In the genomic region with DNA sequence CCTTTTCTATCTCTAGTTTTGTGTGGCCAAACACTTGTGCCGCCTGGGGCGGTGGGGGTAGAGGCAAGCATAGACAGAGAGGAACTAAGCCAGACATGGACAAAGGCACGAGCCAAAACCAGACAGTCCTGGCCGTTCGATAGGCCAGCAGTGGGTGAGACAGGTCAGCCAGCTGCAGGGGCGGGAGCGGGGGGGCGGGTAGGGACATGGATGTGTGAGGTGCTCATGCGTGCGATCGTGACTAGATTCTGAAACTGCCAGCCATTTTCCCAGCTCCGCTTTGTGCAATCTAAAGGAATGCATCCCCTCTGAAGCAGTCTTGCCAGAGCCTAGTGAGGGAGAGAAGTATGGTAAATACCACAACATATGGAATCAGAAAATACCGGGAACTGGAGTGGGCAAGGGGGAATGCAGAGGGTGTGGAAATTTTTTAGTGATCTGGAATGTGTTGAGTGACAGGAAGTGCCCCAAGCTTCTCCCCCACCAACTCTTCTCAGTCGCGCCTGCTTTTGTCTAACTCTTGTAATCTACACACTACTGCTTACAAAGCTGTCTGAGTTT, we compare ENCODE assay signal across 1 cellular context.
TF ChIP-seq lines count a peak whose summit lies in the region.

No MANE protein-coding gene starts in this region.

TF ChIP-seq in HepG2, 621 proteins besides CTCF, POLR2A, EP300 and RAD21 (continued from another document and continues in another):
- TF ChIP-seq TFAP4 (IDR thresholded peaks at IDR 0.05; ENCODE audit: borderline replicate concordance, low read depth) (peak; percentile 92), DBP (CRISPR knock-in tag; IDR thresholded peaks at IDR 0.05; ENCODE audit: not compliant biosample characterization) (no peak), NR2F2 (IDR thresholded peaks at IDR 0.05; ENCODE audit: borderline replicate concordance, low read depth) (peak; percentile 66; the same call in 1 of the 2 replicates), IRF2 (CRISPR knock-in tag; IDR thresholded peaks at IDR 0.05) (peak; percentile 56; the same call in 1 of the 2 replicates), PAF1 (CRISPR knock-in tag; IDR thresholded peaks at IDR 0.05) (no peak), ZNF782 (CRISPR knock-in tag; IDR thresholded peaks at IDR 0.05; ENCODE audit: borderline replicate concordance) (no peak), ZNF329 (CRISPR knock-in tag; IDR thresholded peaks at IDR 0.05; ENCODE audit: low read depth) (no peak), ZBTB40 (IDR thresholded peaks at IDR 0.05) (no peak), ZBTB40 (CRISPR knock-in tag; IDR thresholded peaks at IDR 0.05) (no peak), GTF3A (CRISPR knock-in tag; conservative IDR thresholded peaks at IDR 0.05) (no peak), CENPT (CRISPR knock-in tag; IDR thresholded peaks at IDR 0.05; ENCODE audit: low read depth) (no peak), ZNF747 (CRISPR knock-in tag; IDR thresholded peaks at IDR 0.05; ENCODE audit: borderline replicate concordance) (0 out of 2 replicates have a peak, but pooled peaks have one; percentile 23), GLI4 (CRISPR knock-in tag; IDR thresholded peaks at IDR 0.05; ENCODE audit: borderline replicate concordance) (no peak), PHB2 (IDR thresholded peaks at IDR 0.05; ENCODE audit: partially characterized antibody) (no peak), SNAI1 (CRISPR knock-in tag; IDR thresholded peaks at IDR 0.05; ENCODE audit: borderline replicate concordance) (no peak), MEF2D (CRISPR knock-in tag; IDR thresholded peaks at IDR 0.05) (no peak), ZFP36L2 (CRISPR knock-in tag; IDR thresholded peaks at IDR 0.05) (no peak), NRL (CRISPR knock-in tag; IDR thresholded peaks at IDR 0.05; ENCODE audit: borderline replicate concordance) (no peak), ZSCAN22 (CRISPR knock-in tag; IDR thresholded peaks at IDR 0.05) (no peak), ZNF639 (CRISPR knock-in tag; conservative IDR thresholded peaks at IDR 0.05) (0 out of 2 replicates have a peak, but pooled peaks have one; percentile 32), GATAD1 (CRISPR knock-in tag; IDR thresholded peaks at IDR 0.05) (0 out of 2 replicates have a peak, but pooled peaks have one; percentile 12), ZNF704 (CRISPR knock-in tag; IDR thresholded peaks at IDR 0.05; ENCODE audit: borderline replicate concordance) (peak; percentile 60; the same call in 1 of the 2 replicates), ZNF891 (CRISPR knock-in tag; IDR thresholded peaks at IDR 0.05) (no peak), CREB1 (IDR thresholded peaks at IDR 0.05) (no peak), CREB1 (CRISPR knock-in tag; IDR thresholded peaks at IDR 0.05) (no peak), ZNF274 (CRISPR knock-in tag; IDR thresholded peaks at IDR 0.05) (no peak), ZNF7 (CRISPR knock-in tag; IDR thresholded peaks at IDR 0.05) (peak; percentile 61), MAZ (IDR thresholded peaks at IDR 0.05; ENCODE audit: borderline replicate concordance, low read depth, low read length) (no peak), MAZ (CRISPR knock-in tag; IDR thresholded peaks at IDR 0.05; ENCODE audit: low read depth) (no peak)
- TF ChIP-seq, protein P1, sequence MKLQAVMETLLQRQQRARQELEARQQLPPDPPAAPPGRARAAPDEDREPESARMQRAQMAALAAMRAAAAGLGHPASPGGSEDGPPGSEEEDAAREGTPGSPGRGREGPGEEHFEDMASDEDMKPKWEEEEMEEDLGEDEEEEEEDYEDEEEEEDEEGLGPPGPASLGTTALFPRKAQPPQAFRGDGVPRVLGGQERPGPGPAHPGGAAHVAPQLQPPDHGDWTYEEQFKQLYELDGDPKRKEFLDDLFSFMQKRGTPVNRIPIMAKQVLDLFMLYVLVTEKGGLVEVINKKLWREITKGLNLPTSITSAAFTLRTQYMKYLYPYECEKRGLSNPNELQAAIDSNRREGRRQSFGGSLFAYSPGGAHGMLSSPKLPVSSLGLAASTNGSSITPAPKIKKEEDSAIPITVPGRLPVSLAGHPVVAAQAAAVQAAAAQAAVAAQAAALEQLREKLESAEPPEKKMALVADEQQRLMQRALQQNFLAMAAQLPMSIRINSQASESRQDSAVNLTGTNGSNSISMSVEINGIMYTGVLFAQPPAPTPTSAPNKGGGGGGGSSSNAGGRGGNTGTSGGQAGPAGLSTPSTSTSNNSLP (IDR thresholded peaks at IDR 0.05; ENCODE audit: low read depth, low read length) = 0 out of 2 replicates have a peak, but pooled peaks have one; percentile 11
- TF ChIP-seq, protein P2, sequence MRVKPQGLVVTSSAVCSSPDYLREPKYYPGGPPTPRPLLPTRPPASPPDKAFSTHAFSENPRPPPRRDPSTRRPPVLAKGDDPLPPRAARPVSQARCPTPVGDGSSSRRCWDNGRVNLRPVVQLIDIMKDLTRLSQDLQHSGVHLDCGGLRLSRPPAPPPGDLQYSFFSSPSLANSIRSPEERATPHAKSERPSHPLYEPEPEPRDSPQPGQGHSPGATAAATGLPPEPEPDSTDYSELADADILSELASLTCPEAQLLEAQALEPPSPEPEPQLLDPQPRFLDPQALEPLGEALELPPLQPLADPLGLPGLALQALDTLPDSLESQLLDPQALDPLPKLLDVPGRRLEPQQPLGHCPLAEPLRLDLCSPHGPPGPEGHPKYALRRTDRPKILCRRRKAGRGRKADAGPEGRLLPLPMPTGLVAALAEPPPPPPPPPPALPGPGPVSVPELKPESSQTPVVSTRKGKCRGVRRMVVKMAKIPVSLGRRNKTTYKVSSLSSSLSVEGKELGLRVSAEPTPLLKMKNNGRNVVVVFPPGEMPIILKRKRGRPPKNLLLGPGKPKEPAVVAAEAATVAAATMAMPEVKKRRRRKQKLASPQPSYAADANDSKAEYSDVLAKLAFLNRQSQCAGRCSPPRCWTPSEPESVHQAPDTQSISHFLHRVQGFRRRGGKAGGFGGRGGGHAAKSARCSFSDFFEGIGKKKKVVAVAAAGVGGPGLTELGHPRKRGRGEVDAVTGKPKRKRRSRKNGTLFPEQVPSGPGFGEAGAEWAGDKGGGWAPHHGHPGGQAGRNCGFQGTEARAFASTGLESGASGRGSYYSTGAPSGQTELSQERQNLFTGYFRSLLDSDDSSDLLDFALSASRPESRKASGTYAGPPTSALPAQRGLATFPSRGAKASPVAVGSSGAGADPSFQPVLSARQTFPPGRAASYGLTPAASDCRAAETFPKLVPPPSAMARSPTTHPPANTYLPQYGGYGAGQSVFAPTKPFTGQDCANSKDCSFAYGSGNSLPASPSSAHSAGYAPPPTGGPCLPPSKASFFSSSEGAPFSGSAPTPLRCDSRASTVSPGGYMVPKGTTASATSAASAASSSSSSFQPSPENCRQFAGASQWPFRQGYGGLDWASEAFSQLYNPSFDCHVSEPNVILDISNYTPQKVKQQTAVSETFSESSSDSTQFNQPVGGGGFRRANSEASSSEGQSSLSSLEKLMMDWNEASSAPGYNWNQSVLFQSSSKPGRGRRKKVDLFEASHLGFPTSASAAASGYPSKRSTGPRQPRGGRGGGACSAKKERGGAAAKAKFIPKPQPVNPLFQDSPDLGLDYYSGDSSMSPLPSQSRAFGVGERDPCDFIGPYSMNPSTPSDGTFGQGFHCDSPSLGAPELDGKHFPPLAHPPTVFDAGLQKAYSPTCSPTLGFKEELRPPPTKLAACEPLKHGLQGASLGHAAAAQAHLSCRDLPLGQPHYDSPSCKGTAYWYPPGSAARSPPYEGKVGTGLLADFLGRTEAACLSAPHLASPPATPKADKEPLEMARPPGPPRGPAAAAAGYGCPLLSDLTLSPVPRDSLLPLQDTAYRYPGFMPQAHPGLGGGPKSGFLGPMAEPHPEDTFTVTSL (CRISPR knock-in tag; IDR thresholded peaks at IDR 0.05; ENCODE audit: borderline replicate concordance) = 0 out of 2 replicates have a peak, but pooled peaks have one; percentile 37
- TF ChIP-seq, protein P3, sequence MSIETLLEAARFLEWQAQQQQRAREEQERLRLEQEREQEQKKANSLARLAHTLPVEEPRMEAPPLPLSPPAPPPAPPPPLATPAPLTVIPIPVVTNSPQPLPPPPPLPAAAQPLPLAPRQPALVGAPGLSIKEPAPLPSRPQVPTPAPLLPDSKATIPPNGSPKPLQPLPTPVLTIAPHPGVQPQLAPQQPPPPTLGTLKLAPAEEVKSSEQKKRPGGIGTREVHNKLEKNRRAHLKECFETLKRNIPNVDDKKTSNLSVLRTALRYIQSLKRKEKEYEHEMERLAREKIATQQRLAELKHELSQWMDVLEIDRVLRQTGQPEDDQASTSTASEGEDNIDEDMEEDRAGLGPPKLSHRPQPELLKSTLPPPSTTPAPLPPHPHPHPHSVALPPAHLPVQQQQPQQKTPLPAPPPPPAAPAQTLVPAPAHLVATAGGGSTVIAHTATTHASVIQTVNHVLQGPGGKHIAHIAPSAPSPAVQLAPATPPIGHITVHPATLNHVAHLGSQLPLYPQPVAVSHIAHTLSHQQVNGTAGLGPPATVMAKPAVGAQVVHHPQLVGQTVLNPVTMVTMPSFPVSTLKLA (IDR thresholded peaks at IDR 0.05) = 0 out of 2 replicates have a peak, but pooled peaks have one; percentile 3
